ENCODE assay signal across 11 cellular contexts in genomic region chr13:91058919-91059318, GRCh38.
"Had no signal": no experiment of that assay in that cellular context is flagged by ENCODE, and none has a peak within 500 bp of the region (broad histone marks: within the 10 kb centered on the region; RNA-seq: fewer than 3 reads in every experiment).

No MANE protein-coding gene starts in this region.

- H3K4me3 ChIP-seq: GM23248, GM23338, HAP-1 had no signal

- H3K4me1 ChIP-seq: HAP-1 had no signal

- FAIRE-seq: H1, H54 had no signal

- H3K36me3 ChIP-seq: HAP-1 had no signal

- H3K9me3 ChIP-seq: HAP-1 had no signal

- H3K27ac ChIP-seq: GM23248 had no signal

- H3K4me2 ChIP-seq: GM23338 had no signal

- H3K9ac ChIP-seq: GM23248 had no signal

- ATAC-seq: GM23338, HCT116 had no signal

- H2AFZ ChIP-seq: GM23248, GM23338 had no signal

- DNase-seq: GM23248, GOT3, H7, H9, HCEC 1CT, HFFc6 had no signal
